In the genomic region with DNA sequence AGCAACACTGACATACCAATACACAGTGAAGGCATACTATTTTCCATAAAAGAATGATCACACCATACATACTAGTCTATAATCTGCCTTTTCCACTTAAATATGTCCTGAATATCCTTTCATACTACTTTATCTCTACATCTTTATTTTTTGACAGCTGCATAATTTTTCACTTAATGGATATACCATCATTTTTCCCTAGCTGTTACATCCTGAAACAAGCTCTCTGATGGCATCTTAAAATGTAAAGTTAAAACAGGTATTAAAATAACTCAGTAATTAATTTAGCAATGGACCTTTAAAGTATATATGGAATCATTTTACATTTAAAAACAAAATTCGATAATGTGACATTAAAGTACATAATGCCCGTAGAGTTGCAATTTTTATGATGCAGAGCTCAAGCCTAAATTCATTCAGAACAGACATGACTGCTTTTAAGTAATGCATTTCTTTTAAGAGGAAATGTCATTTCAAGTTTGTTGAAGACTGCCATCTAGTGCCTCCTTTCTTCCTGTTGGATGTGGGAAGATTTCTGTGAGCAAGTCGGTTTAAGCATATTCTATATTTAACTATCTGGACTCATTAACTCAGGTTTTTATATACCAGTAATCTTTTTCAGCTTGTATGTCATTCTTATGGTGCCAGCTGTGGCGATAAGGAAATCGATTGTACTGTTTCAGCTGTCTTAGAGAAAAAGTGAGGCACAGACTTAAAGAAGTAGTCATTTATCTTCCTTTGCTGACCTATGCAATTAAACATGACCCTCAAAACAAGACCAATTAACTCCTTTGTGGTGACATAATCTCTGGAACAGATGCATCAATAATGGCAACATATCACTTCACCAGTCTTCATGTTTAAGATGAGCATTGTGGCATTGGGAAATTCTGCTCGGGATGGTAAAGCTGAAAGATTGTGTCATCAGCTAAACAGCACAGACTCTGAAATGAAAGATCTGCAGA, we compare ENCODE assay signal across 8 cellular contexts. TPM values are rescaled to one million over a fixed set of nuclear protein-coding genes. Genes with fewer than 3 reads are reported as not detected.
DNase-seq lines count a peak whose midpoint lies in the region; ATAC-seq, FAIRE-seq and TF ChIP-seq lines count a peak whose summit lies in the region.

No MANE protein-coding gene starts in this region.

- no peaks in the 10 kb centered on the region for H3K4me1 ChIP-seq in A549

- H3K4me3 ChIP-seq in A549 = no peak overlapping the region

- H3K27ac ChIP-seq in A549 = no peak overlapping the region

- ATAC-seq in A549 (peak; percentile 81 to 84), GM18498 (IDR thresholded peaks at IDR 0.05; ENCODE audit: unreplicated experiment) (peak; percentile 68), HG03108 (IDR thresholded peaks at IDR 0.05; ENCODE audit: unreplicated experiment) (peak; percentile 71)

- CTCF ChIA-PET in A549 (lab: Yijun Ruan, JAX) = interaction anchor here (0.6 to 7.1 kb wide), 22 partner anchors 8 to 1307 kb away, joined by 3 to 69 read pairs (median 4); no protein-coding TSS in a partner anchor

- H3K4me2 ChIP-seq in A549 = no peak overlapping the region

- peak; percentile 78 for TF ChIP-seq CTCF in A549 (IDR thresholded peaks at IDR 0.05)

- FAIRE-seq in A549 (lab: Jason Lieb, UNC) = peak; percentile 97

- 8% methylated on average over 6 of the region's 6 CpGs for WGBS in A549 (ENCODE audit: missing lambda C conversion rate)

- no peak for TF ChIP-seq POLR2A in A549 (IDR thresholded peaks at IDR 0.05; ENCODE audit: low read length)

- no peaks in the 10 kb centered on the region for H3K9me3 ChIP-seq in A549

- TF ChIP-seq RAD21 in A549 (conservative IDR thresholded peaks at IDR 0.05 in 1 of 2, IDR thresholded peaks at IDR 0.05 in 1 of 2) = peak; percentile 73 to 77

- peak in 1 of 2 experiments; percentile 75 for DNase-seq in A549 (ENCODE audit: low read depth in 1 of 2, low spot score in 1 of 2)
- peak; percentile 26 to 37 for DNase-seq in NCI-H526 (lab: John Stamatoyannopoulos, UW)
- peak; percentile 20 for DNase-seq in cerebellum (ENCODE audit: low spot score)
- DNase-seq in lung microvascular endothelial cell (ENCODE audit: low read depth in 2 of 2) = peak; percentile 71 to 80
- no peak for DNase-seq in UCSD-AML1 (lab: John Stamatoyannopoulos, UW; ENCODE audit: unreplicated experiment)
- DNase-seq in COLO668 (lab: John Stamatoyannopoulos, UW; ENCODE audit: unreplicated experiment) = no peak

- no peak for TF ChIP-seq EP300 in A549 (IDR thresholded peaks at IDR 0.05)

- POLR2A ChIA-PET in A549 (lab: Yijun Ruan, JAX) = no interaction called here

TF ChIP-seq in A549, 52 proteins besides CTCF, POLR2A, EP300 and RAD21:
- peak; percentile 83 for TF ChIP-seq MAFK (IDR thresholded peaks at IDR 0.05; ENCODE audit: partially characterized antibody)
- no peak for TF ChIP-seq JUNB (IDR thresholded peaks at IDR 0.05)
- TF ChIP-seq SMC3 (IDR thresholded peaks at IDR 0.05) = peak; percentile 70; the same call in 2 of the 3 replicates

RNA-seq across cellular contexts. Expression of gene PRICKLE1, which starts 20.3 kb away (rescaled TPM):
- polyA plus RNA-seq in A549 (2011; rRNA removed) = 1.4 and 1.8 TPM in 2 replicates
- polyA plus RNA-seq in A549 (2012; cell fraction: cytosol; rRNA removed) = 0.21 and 0.45 TPM in 2 replicates
- polyA plus RNA-seq in A549 (2012; cell fraction: nucleus; rRNA removed) = 0.10 and 0.45 TPM in 2 replicates
- 1.1 to 1.5 TPM (median 1.4 TPM) in 3 replicates for polyA plus RNA-seq in A549 (2017; fragmentation: RNase III; extraction: RNeasy Plus Mini Kit Qiagen cat#74134 plus additional on column Dnase treatment)
- 1.6 and 4.1 TPM in 2 replicates for polyA minus RNA-seq in A549 (2011; rRNA and poly(A)+ RNA removed)
- 19.0 TPM for total RNA-seq in cerebellum
- 9.4 and 22.2 TPM in 2 replicates for total RNA-seq in lung microvascular endothelial cell

Comparison
In these comparisons a context has a peak if more than half of its experiments do, and no peak if none do; other contexts are left out.
1. DNase-seq: peak in NCI-H526 (2 of 2), cerebellum (single experiment) and lung microvascular endothelial cell (2 of 2); none in UCSD-AML1 (single experiment) and COLO668 (single experiment).
2. Peak in every context shown above with its lines, with median percentiles within 50 percentile points of each other: ATAC-seq.